In the genomic region with DNA sequence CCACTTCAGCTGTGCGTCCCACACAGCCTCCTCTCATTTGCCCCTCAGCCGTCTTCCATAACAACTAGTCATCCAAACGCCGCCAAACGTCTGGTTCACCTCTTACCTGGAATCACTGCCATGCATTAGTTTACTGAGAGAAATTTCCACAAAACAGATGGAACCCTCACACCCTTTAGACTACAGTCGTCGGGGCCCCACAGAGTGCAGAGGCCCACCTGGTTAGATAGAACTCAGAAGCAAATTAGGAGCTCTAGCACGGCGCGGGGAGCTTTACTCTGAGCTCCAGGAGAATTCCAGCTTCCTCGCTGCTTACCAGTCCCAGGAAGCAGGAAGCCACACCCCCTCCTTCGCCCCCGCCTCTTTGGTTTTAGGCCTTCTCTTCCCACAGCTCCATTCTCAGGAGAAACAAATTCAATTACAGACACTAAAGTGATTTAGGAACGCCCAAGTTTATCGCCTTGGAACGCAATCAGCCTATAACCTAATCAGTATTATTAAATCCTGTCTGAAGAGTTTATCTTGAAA, we compare ENCODE assay signal across 24 cellular contexts. TPM values are rescaled to one million over a fixed set of nuclear protein-coding genes. Genes with fewer than 3 reads are reported as not detected.
DNase-seq lines count a peak whose midpoint lies in the region; ATAC-seq and TF ChIP-seq lines count a peak whose summit lies in the region.
"Had no signal": no experiment of that assay in that cellular context is flagged by ENCODE, and none has a peak within 500 bp of the region (broad histone marks: within the 10 kb centered on the region; RNA-seq: fewer than 3 reads in every experiment).

No MANE protein-coding gene starts in this region.

- peaks cover 5% of the 10 kb centered on the region; the same call in 1 of the 2 replicates for H3K9me2 ChIP-seq in GM23338 (ENCODE audit: insufficient read depth)

- H3K27me3 Mint-ChIP-seq in GM23338 (ENCODE audit: insufficient read depth, low read depth, poor library complexity) (peaks cover 11% of the 10 kb centered on the region), osteocyte (ENCODE audit: unreplicated experiment) (no peaks in the 10 kb centered on the region)
- H3K27me3 Mint-ChIP-seq in activated CD8-positive, alpha-beta T cell treated with anti-CD3 and anti-CD28 coated beads, Interleukin-2, amount 10 ng/mL, durations not matched to agents 7 days and 5 days (ENCODE audit: low read depth), result peaks cover 4% of the 10 kb centered on the region

- no peak overlapping the region for H3K4me2 ChIP-seq in GM23338
- H3K4me2 ChIP-seq: A549 had no signal

- POLR2A ChIA-PET in activated CD8-positive, alpha-beta T cell treated with anti-CD3 and anti-CD28 coated beads, Interleukin-2, amount 10 ng/mL, durations not matched to agents 7 days and 5 days (lab: Charles Lee), result interaction anchor here (3.2 kb wide), 1 partner anchor 9 kb away, joined by 20 read pairs; the partner anchor contains the start of gene RNU2-63P

- DNase-seq in GM23338 (ENCODE audit: low spot score), result peak; percentile 70
- peak; percentile 92 for DNase-seq in NCI-H82 treated with DMSO at 0.1 percent for 48 hours (lab: John Stamatoyannopoulos, UW; ENCODE audit: unreplicated experiment)
- peak; percentile 79 for DNase-seq in iPS-NIHi7 (ENCODE audit: extremely low spot score)
- peak; percentile 53 for DNase-seq in osteocyte (ENCODE audit: extremely low spot score, unreplicated experiment)
- DNase-seq in OCI-M1 (lab: John Stamatoyannopoulos, UW), result no peak
- no peak for DNase-seq in activated CD8-positive, alpha-beta T cell treated with anti-CD3 and anti-CD28 coated beads, Interleukin-2, amount 10 ng/mL, durations not matched to agents 7 days and 5 days
- DNase-seq in NCI-H1092 (lab: John Stamatoyannopoulos, UW), result no peak
- DNase-seq: BE2C, DMS53, KBM-7, MM.1S, NCI-H1048, NCI-H1436 treated with DMSO at 0.1 percent for 48 hours, NCI-H2029, NCI-H345, NCI-H524, NCI-H774 had no signal

- TF ChIP-seq CTCF in GM23338 (conservative IDR thresholded peaks at IDR 0.05; ENCODE audit: low read depth in 2 of 2) (no peak), osteocyte (IDR thresholded peaks at IDR 0.05) (no peak)

- no peaks in the 10 kb centered on the region for H3F3A ChIP-seq in GM23338 (replicated peaks; ENCODE audit: low read depth)

- peak overlapping the region; percentile 98; the same call in 1 of the 2 replicates for H2AFZ ChIP-seq in GM23338

- no peak overlapping the region for H3K4me3 ChIP-seq in GM23338
- H3K4me3 ChIP-seq: A549, HAP-1, SJSA1 had no signal

- H3K79me2 ChIP-seq in GM23338 (replicated peaks; ENCODE audit: insufficient read depth), result no peaks in the 10 kb centered on the region

- H3K4me3 Mint-ChIP-seq in GM23338 (no peak overlapping the region), osteocyte (ENCODE audit: unreplicated experiment) (no peak overlapping the region)
- H3K4me3 Mint-ChIP-seq in activated CD8-positive, alpha-beta T cell treated with anti-CD3 and anti-CD28 coated beads, Interleukin-2, amount 10 ng/mL, durations not matched to agents 7 days and 5 days, result no peak overlapping the region

- H3K27ac Mint-ChIP-seq in GM23338 (no peak overlapping the region), osteocyte (ENCODE audit: unreplicated experiment) (no peak overlapping the region)
- no peak overlapping the region for H3K27ac Mint-ChIP-seq in activated CD8-positive, alpha-beta T cell treated with anti-CD3 and anti-CD28 coated beads, Interleukin-2, amount 10 ng/mL, durations not matched to agents 7 days and 5 days

- no peaks in the 10 kb centered on the region for H3K27me3 ChIP-seq in GM23338 (ENCODE audit: insufficient read depth)
- H3K27me3 ChIP-seq: BE2C, SJSA1 had no signal

- no peaks in the 10 kb centered on the region for H3K36me3 ChIP-seq in GM23338 (ENCODE audit: insufficient read depth)
- H3K36me3 ChIP-seq: BE2C, HAP-1, SJSA1 had no signal

- no peaks in the 10 kb centered on the region for H4K20me1 ChIP-seq in GM23338 (replicated peaks; ENCODE audit: insufficient read depth)

- ATAC-seq in GM23338, result peak; percentile 55
- no peak for ATAC-seq in activated CD8-positive, alpha-beta T cell treated with anti-CD3 and anti-CD28 coated beads, Interleukin-2, amount 10 ng/mL, durations not matched to agents 7 days and 5 days
- ATAC-seq: A549, HepG2, Right ventricle myocardium inferior had no signal

- no peaks in the 10 kb centered on the region for H3K36me3 Mint-ChIP-seq in GM23338 (ENCODE audit: low read depth)
- no peaks in the 10 kb centered on the region for H3K36me3 Mint-ChIP-seq in osteocyte (ENCODE audit: unreplicated experiment)
- no peaks in the 10 kb centered on the region for H3K36me3 Mint-ChIP-seq in activated CD8-positive, alpha-beta T cell treated with anti-CD3 and anti-CD28 coated beads, Interleukin-2, amount 10 ng/mL, durations not matched to agents 7 days and 5 days (ENCODE audit: low read depth)

- H3K4me1 Mint-ChIP-seq in GM23338, result peaks cover 22% of the 10 kb centered on the region
- H3K4me1 Mint-ChIP-seq in osteocyte (ENCODE audit: unreplicated experiment), result peaks cover 10% of the 10 kb centered on the region
- H3K4me1 Mint-ChIP-seq in activated CD8-positive, alpha-beta T cell treated with anti-CD3 and anti-CD28 coated beads, Interleukin-2, amount 10 ng/mL, durations not matched to agents 7 days and 5 days (ENCODE audit: low read depth), result no peaks in the 10 kb centered on the region

- H3K9me3 Mint-ChIP-seq in GM23338, result no peaks in the 10 kb centered on the region
- no peaks in the 10 kb centered on the region for H3K9me3 Mint-ChIP-seq in osteocyte (ENCODE audit: unreplicated experiment)
- no peaks in the 10 kb centered on the region for H3K9me3 Mint-ChIP-seq in activated CD8-positive, alpha-beta T cell treated with anti-CD3 and anti-CD28 coated beads, Interleukin-2, amount 10 ng/mL, durations not matched to agents 7 days and 5 days (ENCODE audit: insufficient read depth)

- no peak overlapping the region for H3K27ac ChIP-seq in GM23338 (ENCODE audit: low read depth)
- H3K27ac ChIP-seq: A549, HL-60, SJSA1 had no signal

- CTCF ChIA-PET in activated CD8-positive, alpha-beta T cell treated with anti-CD3 and anti-CD28 coated beads, Interleukin-2, amount 10 ng/mL, durations not matched to agents 7 days and 5 days (lab: Charles Lee), result no interaction called here

- H3K4me1 ChIP-seq in GM23338 (ENCODE audit: insufficient read depth), result peaks cover 16% of the 10 kb centered on the region; the same call in 1 of the 2 replicates
- H3K4me1 ChIP-seq: A549, BE2C, HAP-1, SJSA1 had no signal

TF ChIP-seq in GM23338, 12 proteins besides CTCF, POLR2A, EP300 and RAD21 (continues in another document):
- no peak for TF ChIP-seq POLR2AphosphoS5 (IDR thresholded peaks at IDR 0.05; ENCODE audit: low read depth)

RNA-seq across cellular contexts. Expression of gene RNU2-63P, which starts 9.4 kb away (rescaled TPM):
- total RNA-seq in GM23338 (2014; rRNA removed; shearing (Covaris generic)), result not detected in 2 replicates
- polyA plus RNA-seq in GM23338 (2016; fragmentation: Nextera tagmentation; extraction: Ambion mirVana), result 2.0 and 2.8 TPM in 2 replicates
- total RNA-seq in osteocyte, result 4.7 TPM in 1 of 2 replicates, not detected in the other
- 1 to 10 TPM; 4.5 to 7.0 TPM for total RNA-seq in activated CD8-positive, alpha-beta T cell treated with anti-CD3 and anti-CD28 coated beads, Interleukin-2, amount 10 ng/mL, durations not matched to agents 7 days and 5 days
- total RNA-seq: HT-29, Right ventricle myocardium inferior had no signal
- polyA plus RNA-seq: HepG2 had no signal

RNA-seq across cellular contexts. Expression of gene KRCC1, which starts 48.6 kb away (rescaled TPM):
- total RNA-seq in GM23338 (2014; rRNA removed; shearing (Covaris generic)), result 10.3 and 10.5 TPM in 2 replicates
- 12.5 and 12.8 TPM in 2 replicates for polyA plus RNA-seq in GM23338 (2016; fragmentation: Nextera tagmentation; extraction: Ambion mirVana)
- 20.8 and 22.4 TPM in 2 replicates for total RNA-seq in osteocyte
- total RNA-seq in activated CD8-positive, alpha-beta T cell treated with anti-CD3 and anti-CD28 coated beads, Interleukin-2, amount 10 ng/mL, durations not matched to agents 7 days and 5 days, result 10 to 100 TPM; 18.9 to 20.4 TPM

Comparison
In these comparisons a context has a peak if more than half of its experiments do, and no peak if none do; other contexts are left out.
1. DNase-seq: peak in GM23338 (single experiment), NCI-H82 treated with DMSO at 0.1 percent for 48 hours (single experiment), iPS-NIHi7 (single experiment) and osteocyte (single experiment); none in OCI-M1 (single experiment), activated CD8-positive, alpha-beta T cell treated with anti-CD3 and anti-CD28 coated beads, Interleukin-2, amount 10 ng/mL, durations not matched to agents 7 days and 5 days (single experiment) and NCI-H1092 (single experiment).